Comparison of ENCODE assay signal across 1 cellular context in the genomic region with DNA sequence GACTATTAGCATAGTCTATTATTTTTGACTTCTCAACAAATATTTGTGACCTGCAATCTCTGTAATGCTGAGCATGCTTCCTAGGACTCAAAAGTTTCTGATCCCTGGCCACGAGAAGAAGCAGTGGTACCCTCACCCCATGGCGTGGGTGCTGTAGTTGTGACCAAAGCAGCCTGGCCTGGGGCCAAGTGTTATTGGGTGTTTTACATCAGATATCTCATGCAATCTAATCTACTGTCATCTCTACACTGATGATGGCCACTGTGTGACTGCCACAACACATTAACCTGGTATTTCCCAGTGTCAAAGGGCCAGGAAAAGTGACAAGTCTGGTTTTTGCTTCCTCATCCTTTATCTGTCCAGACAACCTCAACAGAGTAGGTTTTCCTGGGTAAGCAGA.
TF ChIP-seq lines count a peak whose summit lies in the region.

No MANE protein-coding gene starts in this region.

TF ChIP-seq in SK-N-SH, 30 proteins besides CTCF, POLR2A, EP300 and RAD21 (continued from another document):
- no peak for TF ChIP-seq IRF3 (IDR thresholded peaks at IDR 0.05; ENCODE audit: low read depth, low read length)
- peak; percentile 87 for TF ChIP-seq CHD2 (IDR thresholded peaks at IDR 0.05; ENCODE audit: low read length, partially characterized antibody)
- TF ChIP-seq POLR2AphosphoS5 (IDR thresholded peaks at IDR 0.05; ENCODE audit: low read depth, low read length) = peak; percentile 77
- TF ChIP-seq, protein P1, sequence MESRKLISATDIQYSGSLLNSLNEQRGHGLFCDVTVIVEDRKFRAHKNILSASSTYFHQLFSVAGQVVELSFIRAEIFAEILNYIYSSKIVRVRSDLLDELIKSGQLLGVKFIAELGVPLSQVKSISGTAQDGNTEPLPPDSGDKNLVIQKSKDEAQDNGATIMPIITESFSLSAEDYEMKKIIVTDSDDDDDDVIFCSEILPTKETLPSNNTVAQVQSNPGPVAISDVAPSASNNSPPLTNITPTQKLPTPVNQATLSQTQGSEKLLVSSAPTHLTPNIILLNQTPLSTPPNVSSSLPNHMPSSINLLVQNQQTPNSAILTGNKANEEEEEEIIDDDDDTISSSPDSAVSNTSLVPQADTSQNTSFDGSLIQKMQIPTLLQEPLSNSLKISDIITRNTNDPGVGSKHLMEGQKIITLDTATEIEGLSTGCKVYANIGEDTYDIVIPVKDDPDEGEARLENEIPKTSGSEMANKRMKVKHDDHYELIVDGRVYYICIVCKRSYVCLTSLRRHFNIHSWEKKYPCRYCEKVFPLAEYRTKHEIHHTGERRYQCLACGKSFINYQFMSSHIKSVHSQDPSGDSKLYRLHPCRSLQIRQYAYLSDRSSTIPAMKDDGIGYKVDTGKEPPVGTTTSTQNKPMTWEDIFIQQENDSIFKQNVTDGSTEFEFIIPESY (IDR thresholded peaks at IDR 0.05; ENCODE audit: borderline replicate concordance, low read depth) = no peak
- TF ChIP-seq GATA2 (CRISPR knock-in tag; IDR thresholded peaks at IDR 0.05) = peak; percentile 100
- TF ChIP-seq SMC3 (IDR thresholded peaks at IDR 0.05; ENCODE audit: low read depth, low read length) = no peak
- no peak for TF ChIP-seq NRF1 (IDR thresholded peaks at IDR 0.05; ENCODE audit: low read depth, low read length)
- TF ChIP-seq, protein P2, sequence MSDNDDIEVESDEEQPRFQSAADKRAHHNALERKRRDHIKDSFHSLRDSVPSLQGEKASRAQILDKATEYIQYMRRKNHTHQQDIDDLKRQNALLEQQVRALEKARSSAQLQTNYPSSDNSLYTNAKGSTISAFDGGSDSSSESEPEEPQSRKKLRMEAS (IDR thresholded peaks at IDR 0.05; ENCODE audit: low read depth) = no peak
- peak; percentile 95 for TF ChIP-seq FOXJ3 (CRISPR knock-in tag; IDR thresholded peaks at IDR 0.05)
- TF ChIP-seq TAF1 (IDR thresholded peaks at IDR 0.05; ENCODE audit: borderline replicate concordance, low read depth, low read length) = no peak
- TF ChIP-seq RCOR1 (IDR thresholded peaks at IDR 0.05; ENCODE audit: low read length) = peak; percentile 89
- TF ChIP-seq REST (IDR thresholded peaks at IDR 0.05; ENCODE audit: low read depth, low read length) = no peak
- TF ChIP-seq, protein P3, sequence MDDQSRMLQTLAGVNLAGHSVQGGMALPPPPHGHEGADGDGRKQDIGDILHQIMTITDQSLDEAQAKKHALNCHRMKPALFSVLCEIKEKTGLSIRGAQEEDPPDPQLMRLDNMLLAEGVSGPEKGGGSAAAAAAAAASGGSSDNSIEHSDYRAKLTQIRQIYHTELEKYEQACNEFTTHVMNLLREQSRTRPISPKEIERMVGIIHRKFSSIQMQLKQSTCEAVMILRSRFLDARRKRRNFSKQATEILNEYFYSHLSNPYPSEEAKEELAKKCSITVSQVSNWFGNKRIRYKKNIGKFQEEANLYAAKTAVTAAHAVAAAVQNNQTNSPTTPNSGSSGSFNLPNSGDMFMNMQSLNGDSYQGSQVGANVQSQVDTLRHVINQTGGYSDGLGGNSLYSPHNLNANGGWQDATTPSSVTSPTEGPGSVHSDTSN (IDR thresholded peaks at IDR 0.05) = peak; percentile 86
- TF ChIP-seq MEF2A (IDR thresholded peaks at IDR 0.05; ENCODE audit: borderline replicate concordance, low read depth) = no peak
- no peak for TF ChIP-seq FOXM1 (IDR thresholded peaks at IDR 0.05; ENCODE audit: low read depth)
- no peak for TF ChIP-seq GABPA (IDR thresholded peaks at IDR 0.05; ENCODE audit: low read depth)
- TF ChIP-seq RXRA (IDR thresholded peaks at IDR 0.05; ENCODE audit: borderline replicate concordance, low read depth) = no peak
- peak; percentile 69; the same call in 1 of the 2 replicates for TF ChIP-seq MXI1 (IDR thresholded peaks at IDR 0.05; ENCODE audit: low read depth, low read length)
- TF ChIP-seq TCF12 (IDR thresholded peaks at IDR 0.05) = peak; percentile 89
- no peak for TF ChIP-seq RFX5 (IDR thresholded peaks at IDR 0.05; ENCODE audit: low read length)
- TF ChIP-seq, protein P4, sequence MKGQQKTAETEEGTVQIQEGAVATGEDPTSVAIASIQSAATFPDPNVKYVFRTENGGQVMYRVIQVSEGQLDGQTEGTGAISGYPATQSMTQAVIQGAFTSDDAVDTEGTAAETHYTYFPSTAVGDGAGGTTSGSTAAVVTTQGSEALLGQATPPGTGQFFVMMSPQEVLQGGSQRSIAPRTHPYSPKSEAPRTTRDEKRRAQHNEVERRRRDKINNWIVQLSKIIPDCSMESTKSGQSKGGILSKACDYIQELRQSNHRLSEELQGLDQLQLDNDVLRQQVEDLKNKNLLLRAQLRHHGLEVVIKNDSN (IDR thresholded peaks at IDR 0.05; ENCODE audit: borderline replicate concordance, low read depth) = no peak
- TF ChIP-seq YY1 (IDR thresholded peaks at IDR 0.05; ENCODE audit: low read depth) = no peak
- no peak for TF ChIP-seq FOSL2 (IDR thresholded peaks at IDR 0.05; ENCODE audit: borderline replicate concordance, low read depth)
- TF ChIP-seq TEAD4 (IDR thresholded peaks at IDR 0.05; ENCODE audit: borderline replicate concordance, insufficient read depth) = no peak
- TF ChIP-seq ELF1 (IDR thresholded peaks at IDR 0.05) = no peak
- TF ChIP-seq NFIC (IDR thresholded peaks at IDR 0.05; ENCODE audit: borderline replicate concordance) = peak; percentile 81
